15 cellular contexts compared by ENCODE assay signal in the genomic region with DNA sequence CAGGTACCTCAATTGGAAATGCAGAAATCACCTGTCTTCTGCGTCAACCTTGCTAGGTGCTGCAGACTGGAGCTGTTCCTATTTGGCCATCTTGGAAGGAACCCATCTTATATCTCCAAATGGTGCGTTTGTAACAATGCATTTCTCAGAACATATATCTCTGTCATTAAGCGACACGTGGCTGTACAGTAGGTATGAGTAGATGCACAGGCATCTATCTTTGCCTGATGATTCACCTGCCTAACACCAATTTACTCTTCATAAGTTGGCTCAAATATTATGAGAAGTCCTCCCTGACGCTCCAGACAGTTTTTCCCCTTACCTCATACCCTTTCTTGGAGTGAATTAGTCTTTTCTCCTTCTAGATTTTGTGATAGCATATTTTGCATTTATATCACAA.
"Had no signal": no experiment of that assay in that cellular context is flagged by ENCODE, and none has a peak within 500 bp of the region (broad histone marks: within the 10 kb centered on the region; RNA-seq: fewer than 3 reads in every experiment).

No MANE protein-coding gene starts in this region.

- H3K27ac ChIP-seq: esophagus squamous epithelium, left lung, upper lobe of right lung had no signal

- H3K36me3 ChIP-seq: esophagus squamous epithelium, left lung, upper lobe of right lung had no signal

- H3K4me1 ChIP-seq: esophagus squamous epithelium, left lung, upper lobe of right lung had no signal

- H3K4me3 Mint-ChIP-seq: activated CD4-positive, alpha-beta memory T cell treated with anti-CD3 and anti-CD28 coated beads for 36 hours; activated naive CD4-positive, alpha-beta T cell treated with anti-CD3 and anti-CD28 coated beads for 36 hours; nephron progenitor cell; stimulated activated naive B cell treated with anti-CD40 and anti-IgM and Interleukin-4, amounts not matched to agents 10 μg/mL and 1 μg/mL and 100 μg/mL, for 72 hours had no signal

- FAIRE-seq: kidney had no signal

- H3K36me3 Mint-ChIP-seq: activated CD4-positive, alpha-beta memory T cell treated with anti-CD3 and anti-CD28 coated beads for 36 hours had no signal

- H3K9me3 ChIP-seq: esophagus squamous epithelium, upper lobe of right lung had no signal

- H3K4me1 Mint-ChIP-seq: nephron progenitor cell; stimulated activated naive B cell treated with anti-CD40 and anti-IgM and Interleukin-4, amounts not matched to agents 10 μg/mL and 1 μg/mL and 100 μg/mL, for 72 hours had no signal

- H3K4me3 ChIP-seq: esophagus squamous epithelium, left lung, upper lobe of right lung had no signal

- H3K27ac Mint-ChIP-seq: activated CD4-positive, alpha-beta memory T cell treated with anti-CD3 and anti-CD28 coated beads for 36 hours; activated naive CD4-positive, alpha-beta T cell treated with anti-CD3 and anti-CD28 coated beads for 36 hours; nephron progenitor cell; stimulated activated naive B cell treated with anti-CD40 and anti-IgM and Interleukin-4, amounts not matched to agents 10 μg/mL and 1 μg/mL and 100 μg/mL, for 72 hours had no signal

- H3K27me3 ChIP-seq: esophagus squamous epithelium, left lung, upper lobe of right lung had no signal

- H3K27me3 Mint-ChIP-seq: activated CD4-positive, alpha-beta memory T cell treated with anti-CD3 and anti-CD28 coated beads for 36 hours; stimulated activated naive B cell treated with anti-CD40 and anti-IgM and Interleukin-4, amounts not matched to agents 10 μg/mL and 1 μg/mL and 100 μg/mL, for 72 hours had no signal

- DNase-seq: activated CD4-positive, alpha-beta memory T cell treated with anti-CD3 and anti-CD28 coated beads for 36 hours; activated naive CD4-positive, alpha-beta T cell treated with anti-CD3 and anti-CD28 coated beads for 36 hours; anterior cingulate cortex; cerebellar nuclear complex; effector CD4-positive, alpha-beta T cell; esophagus squamous epithelium; hypothalamus; kidney; left lung; nephron progenitor cell; retina; stimulated activated naive B cell treated with anti-CD40 and anti-IgM and Interleukin-4, amounts not matched to agents 10 μg/mL and 1 μg/mL and 100 μg/mL, for 72 hours; SW 1271; T-helper 2 cell; upper lobe of right lung had no signal
